In genomic region chr15:78072080-78072892, GRCh38 we compare ENCODE assay signal across 9 cellular contexts. TPM values are rescaled to one million over a fixed set of nuclear protein-coding genes. Genes with fewer than 3 reads are reported as not detected.
DNase-seq lines count a peak whose midpoint lies in the region; ATAC-seq lines count a peak whose summit lies in the region.
"Had no signal": no experiment of that assay in that cellular context is flagged by ENCODE, and none has a peak within 500 bp of the region (broad histone marks: within the 10 kb centered on the region; RNA-seq: fewer than 3 reads in every experiment).

No MANE protein-coding gene starts in this region.

- WGBS in mesodermal cell (ENCODE audit: insufficient coverage in 2 of 2), 2 experiments = 82 to 83% methylated on average over 8 to 9 of the region's 9 CpGs
- WGBS in aorta, 2 donors = 70 to 74% methylated on average over 9 of the region's 9 CpGs

- H3K36me3 ChIP-seq in mesodermal cell (ENCODE audit: control insufficient read depth, insufficient read depth, low read length) = no peaks in the 10 kb centered on the region
- no peaks in the 10 kb centered on the region for H3K36me3 ChIP-seq in aorta (ENCODE audit: control insufficient read depth in 1 of 2, insufficient read depth in 2 of 2, low read length in 1 of 2)

- H3K9me3 ChIP-seq in mesodermal cell (ENCODE audit: control insufficient read depth, low read length) (no peaks in the 10 kb centered on the region), aorta (ENCODE audit: control insufficient read depth, low read length) (no peaks in the 10 kb centered on the region)
- H3K9me3 ChIP-seq: MG63 had no signal

- intact Hi-C loops in aorta (cut with DNase I) = no loop called here

- peak; percentile 62 for DNase-seq in stimulated activated CD4-positive, alpha-beta T cell treated with anti-CD3 and anti-CD28 coated beads, Interleukin-2, amount 100 ng/mL, for 4 hours (ENCODE audit: low read depth)
- DNase-seq in stimulated activated CD4-positive, alpha-beta T cell treated with anti-CD3 and anti-CD28 coated beads, Interleukin-2, amount 100 ng/mL, for 48 hours = no peak
- DNase-seq in cerebellar cortex (ENCODE audit: low spot score) (peak; percentile 47), aorta (peak in 1 of 2 donors; percentile 68), cortex of kidney (lab: John Stamatoyannopoulos, UW) (no peak), HK-2 (ENCODE audit: unreplicated experiment) (no peak), SKM-1 treated with dmso at 0.1 percent for 144 hours (lab: John Stamatoyannopoulos, UW; ENCODE audit: unreplicated experiment) (no peak)
- DNase-seq: MG63 had no signal

- H3K4me1 ChIP-seq in mesodermal cell (ENCODE audit: control insufficient read depth, insufficient read depth, low read length, poor library complexity, severe bottlenecking) (peaks cover 28% of the 10 kb centered on the region), aorta (ENCODE audit: control insufficient read depth in 1 of 2, insufficient read depth in 2 of 2, low read length in 2 of 2) (peaks cover 0 to 2% of the 10 kb centered on the region in 2 donors)

- no peak overlapping the region for H3K4me3 ChIP-seq in mesodermal cell (ENCODE audit: extremely low read depth, insufficient read depth, low read length, poor library complexity, severe bottlenecking)
- H3K4me3 ChIP-seq in aorta (ENCODE audit: low read length in 2 of 2) = no peak overlapping the region
- H3K4me3 ChIP-seq: MG63 had no signal

- peak; percentile 47 for ATAC-seq in aorta (ENCODE audit: low FRiP score)

- H3K27ac ChIP-seq in mesodermal cell (ENCODE audit: low read depth, low read length, severe bottlenecking) (peak overlapping the region; percentile 0), aorta (ENCODE audit: low read depth in 1 of 2, low read length in 2 of 2) (peak overlapping the region in 1 of 2 donors; percentile 50)

- H3K27me3 ChIP-seq in aorta (ENCODE audit: control insufficient read depth in 1 of 2, insufficient read depth in 2 of 2, low read length in 1 of 2) = no peaks in the 10 kb centered on the region
- H3K27me3 ChIP-seq: MG63 had no signal

RNA-seq across cellular contexts. Expression of gene TBC1D2B, which starts 5.2 kb away (rescaled TPM):
- 12.4 TPM for polyA plus RNA-seq in mesodermal cell (2013, experiment 1 of 2)
- 10.4 TPM for polyA plus RNA-seq in mesodermal cell (2013, experiment 2 of 2)
- total RNA-seq in aorta = 100 to 1,000 TPM in 1 of 2 donors, 10 to 100 TPM in 1; 49.0 to 109 TPM
- polyA plus RNA-seq in aorta = 10 to 100 TPM in 1 of 2 donors, 1 to 10 TPM in 1; 9.8 to 57.5 TPM

RNA-seq across cellular contexts. Expression of gene SH2D7, which starts 20.1 kb away (rescaled TPM):
- not detected for polyA plus RNA-seq in mesodermal cell (2013, experiment 1 of 2)
- polyA plus RNA-seq in mesodermal cell (2013, experiment 2 of 2) = not detected
- not detected for total RNA-seq in aorta
- 1 to 10 TPM in 1 of 2 donors, not detected in 1; 1.0 TPM for polyA plus RNA-seq in aorta

RNA-seq across cellular contexts. Expression of gene CIB2, which starts 59.0 kb away (rescaled TPM):
- 30.6 TPM for polyA plus RNA-seq in mesodermal cell (2013, experiment 1 of 2)
- 27.2 TPM for polyA plus RNA-seq in mesodermal cell (2013, experiment 2 of 2)
- 1 to 10 TPM; 6.3 to 6.9 TPM for total RNA-seq in aorta
- polyA plus RNA-seq in aorta = 1 to 10 TPM; 8.4 to 9.1 TPM

Comparison
In these comparisons a context has a peak if more than half of its experiments do, and no peak if none do; other contexts are left out.
1. DNase-seq: peak in stimulated activated CD4-positive, alpha-beta T cell treated with anti-CD3 and anti-CD28 coated beads, Interleukin-2, amount 100 ng/mL, for 4 hours (single experiment) and cerebellar cortex (single experiment); none in stimulated activated CD4-positive, alpha-beta T cell treated with anti-CD3 and anti-CD28 coated beads, Interleukin-2, amount 100 ng/mL, for 48 hours (0 of 2), cortex of kidney (single experiment), HK-2 (single experiment) and SKM-1 treated with dmso at 0.1 percent for 144 hours (single experiment).